ENCODE assay signal across 9 cellular contexts in genomic region chr17:29933379-29933778, GRCh38. TPM values are rescaled to one million over a fixed set of nuclear protein-coding genes. Genes with fewer than 3 reads are reported as not detected.
A peak's percentile ranks its signal among the peaks of the same experiment; 100 is the strongest.
DNase-seq lines count a peak whose midpoint lies in the region; ATAC-seq and TF ChIP-seq lines count a peak whose summit lies in the region.
"Had no signal": no experiment of that assay in that cellular context is flagged by ENCODE, and none has a peak within 500 bp of the region (broad histone marks: within the 10 kb centered on the region; RNA-seq: fewer than 3 reads in every experiment).

No MANE protein-coding gene starts in this region.

- no peaks in the 10 kb centered on the region for H3K36me3 ChIP-seq in RWPE2 (ENCODE audit: low read depth)
- H3K36me3 ChIP-seq in heart right ventricle, result no peaks in the 10 kb centered on the region

- WGBS in heart right ventricle, 2 donors, result 35 to 47% methylated on average over 2 of the region's 2 CpGs

- intact Hi-C loops in heart right ventricle (cut with DNase I), result loop anchor here in 8 of 10 donors (5.0 to 10.0 kb wide), 11 partner anchors 66 to 319 kb away; partner anchors contain the start of gene CORO6 (in 1 of the 8)

- in situ Hi-C loops in ACHN (cut with HindIII; ENCODE audit: low pct_ligation_motif_present, low pct_unique_long_range_greater_than_20kb, low sequenced_read_pairs) (loop anchor here (25.0 kb wide), 3 partner anchors 104 to 271 kb away; no protein-coding TSS in a partner anchor), GM13977 (cut with MboI; ENCODE audit: low pct_unique_long_range_greater_than_20kb, low sequenced_read_pairs, unreplicated experiment) (loop anchor here (5.0 to 25.0 kb wide), 2 partner anchors 126 to 296 kb away; no protein-coding TSS in a partner anchor)

- H3K27ac ChIP-seq in RWPE2 (ENCODE audit: poor library complexity, severe bottlenecking), result no peak overlapping the region
- no peak overlapping the region for H3K27ac ChIP-seq in heart right ventricle

- H3K27me3 ChIP-seq in RWPE2 (ENCODE audit: insufficient read depth, poor library complexity, severe bottlenecking) (no peaks in the 10 kb centered on the region), heart right ventricle (no peaks in the 10 kb centered on the region)

- TF ChIP-seq CTCF in GM13977 (IDR thresholded peaks at IDR 0.05; ENCODE audit: extremely low read depth, insufficient read depth, missing control alignments), result peak; percentile 12
- TF ChIP-seq CTCF in RWPE2 (IDR thresholded peaks at IDR 0.05; ENCODE audit: poor library complexity, severe bottlenecking), result peak; percentile 54
- peak in 2 of 9 donors; percentile 18 to 28 for TF ChIP-seq CTCF in heart right ventricle (IDR thresholded peaks at IDR 0.05)

- peak; percentile 80 for DNase-seq in ACHN
- no peak for DNase-seq in GM13977 (ENCODE audit: low spot score)
- no peak for DNase-seq in RWPE2 (ENCODE audit: low spot score)
- DNase-seq in globus pallidus (ENCODE audit: low spot score), result peak; percentile 59
- no peak for DNase-seq in cerebellum (ENCODE audit: low spot score)
- DNase-seq in heart right ventricle, result no peak
- DNase-seq: GF-D8 had no signal

- H3K9me3 ChIP-seq in RWPE2 (ENCODE audit: severe bottlenecking), result no peaks in the 10 kb centered on the region
- no peaks in the 10 kb centered on the region for H3K9me3 ChIP-seq in heart right ventricle

- peaks cover 14% of the 10 kb centered on the region for H3K4me1 ChIP-seq in RWPE2 (ENCODE audit: insufficient read depth, poor library complexity, severe bottlenecking)
- peaks cover 0 to 24% (median 20%) of the 10 kb centered on the region in 9 donors for H3K4me1 ChIP-seq in heart right ventricle

- H3K4me3 ChIP-seq in RWPE2 (ENCODE audit: severe bottlenecking) (no peak overlapping the region), heart right ventricle (no peak overlapping the region)

- no peak for ATAC-seq in RWPE2 (ENCODE audit: low read depth)
- ATAC-seq in GM21447 (IDR thresholded peaks at IDR 0.05; ENCODE audit: unreplicated experiment), result no peak
- ATAC-seq in HG02870 (IDR thresholded peaks at IDR 0.05; ENCODE audit: unreplicated experiment), result no peak
- ATAC-seq in heart right ventricle, result no peak

RNA-seq across cellular contexts. Expression of gene SSH2, which starts 3.4 kb away (rescaled TPM):
- 29.9 TPM for total RNA-seq in cerebellum
- 10 to 100 TPM; 28.3 to 42.9 (median 35.8) TPM for total RNA-seq in heart right ventricle
- polyA plus RNA-seq in heart right ventricle, result 10 to 100 TPM; 17.9 to 18.0 TPM

RNA-seq across cellular contexts. Expression of gene EFCAB5, which starts 8.1 kb away (rescaled TPM):
- 2.4 TPM for total RNA-seq in cerebellum
- total RNA-seq in heart right ventricle, result under 1 TPM in 2 of 10 donors, not detected in 8; 0.23 to 0.52 TPM
- under 1 TPM; 0.06 to 0.07 TPM for polyA plus RNA-seq in heart right ventricle

Comparison
In these comparisons a context has a peak if more than half of its experiments do, and no peak if none do; other contexts are left out.
1. DNase-seq: peak in ACHN (single experiment) and globus pallidus (single experiment); none in GM13977 (single experiment), RWPE2 (single experiment), cerebellum (single experiment) and heart right ventricle (0 of 2).